Comparison of ENCODE assay signal across 23 cellular contexts in genomic region chr13:106521101-106521799, GRCh38. TPM values are rescaled to one million over a fixed set of nuclear protein-coding genes. Genes with fewer than 3 reads are reported as not detected.
DNase-seq lines count a peak whose midpoint lies in the region; ATAC-seq and TF ChIP-seq lines count a peak whose summit lies in the region.
"Had no signal": no experiment of that assay in that cellular context is flagged by ENCODE, and none has a peak within 500 bp of the region (broad histone marks: within the 10 kb centered on the region; RNA-seq: fewer than 3 reads in every experiment).

No MANE protein-coding gene starts in this region.

- peaks cover 59% of the 10 kb centered on the region for H3K4me1 Mint-ChIP-seq in progenitor cell of endocrine pancreas (ENCODE audit: low read depth)

- H3K27ac Mint-ChIP-seq in progenitor cell of endocrine pancreas: peak overlapping the region; percentile 94
- H3K27ac Mint-ChIP-seq: activated CD8-positive, alpha-beta T cell treated with anti-CD3 and anti-CD28 coated beads for 36 hours; activated naive CD8-positive, alpha-beta T cell had no signal

- peak; percentile 56 for ATAC-seq in esophagus mucosa
- no peak for ATAC-seq in GM19324 (IDR thresholded peaks at IDR 0.05; ENCODE audit: low FRiP score, unreplicated experiment)
- ATAC-seq: activated CD8-positive, alpha-beta T cell treated with anti-CD3 and anti-CD28 coated beads for 36 hours; stimulated activated naive CD8-positive, alpha-beta T cell treated with anti-CD3 and anti-CD28 coated beads, Interleukin-15, Interleukin-2, amounts not matched to agents 100 U/mL and 50 U/mL, for 24 hours had no signal

- H3K9me3 Mint-ChIP-seq in progenitor cell of endocrine pancreas (ENCODE audit: low read depth): no peaks in the 10 kb centered on the region
- H3K9me3 Mint-ChIP-seq: activated CD8-positive, alpha-beta T cell treated with anti-CD3 and anti-CD28 coated beads for 36 hours; neural crest cell had no signal

- peaks cover 5% of the 10 kb centered on the region for H3K36me3 Mint-ChIP-seq in progenitor cell of endocrine pancreas (ENCODE audit: insufficient read depth)
- H3K36me3 Mint-ChIP-seq: activated naive CD8-positive, alpha-beta T cell had no signal

- no peak overlapping the region for H3K27ac ChIP-seq in coronary artery
- H3K27ac ChIP-seq: BLaER1 treated with 17β-estradiol and CSF1 and Interleukin-3, amounts not matched to agents 10 nM and 100 nM; cardiac muscle cell; KMS-11 had no signal

- H3K27me3 Mint-ChIP-seq in progenitor cell of endocrine pancreas: no peaks in the 10 kb centered on the region

- H3K4me3 ChIP-seq in coronary artery: no peak overlapping the region
- H3K4me3 ChIP-seq: BLaER1 treated with 17β-estradiol and CSF1 and Interleukin-3, amounts not matched to agents 10 nM and 100 nM; cardiac muscle cell; uterus had no signal

- DNase-seq in NCI-H146 (lab: John Stamatoyannopoulos, UW) (peak; percentile 9), NCI-H146 treated with DMSO at 0.1 percent for 48 hours (lab: John Stamatoyannopoulos, UW; ENCODE audit: unreplicated experiment) (no peak), NCI-H69 (lab: John Stamatoyannopoulos, UW) (peak; percentile 86), progenitor cell of endocrine pancreas (ENCODE audit: low spot score, unreplicated experiment) (no peak), coronary artery (ENCODE audit: low spot score) (no peak), GM20000 (ENCODE audit: low spot score) (no peak)
- DNase-seq: activated CD8-positive, alpha-beta T cell treated with anti-CD3 and anti-CD28 coated beads for 36 hours; activated T-cell treated with anti-CD3 and anti-CD28 coated beads, Interleukin-2, amount 50 U/mL, for 48 hours; DMS 273 treated with DMSO at 0.1 percent for 48 hours; GOT3; head of caudate nucleus; mesendoderm; NCI-H524 treated with DMSO at 0.1 percent for 48 hours; stimulated activated CD4-positive, alpha-beta T cell treated with anti-CD3 and anti-CD28 coated beads, Interleukin-15, amount 100 ng/mL, for 24 hours; stimulated activated naive CD8-positive, alpha-beta T cell treated with anti-CD3 and anti-CD28 coated beads, Interleukin-15, Interleukin-2, amounts not matched to agents 100 U/mL and 50 U/mL, for 24 hours; uterus had no signal

- TF ChIP-seq CTCF in progenitor cell of endocrine pancreas (IDR thresholded peaks at IDR 0.05; ENCODE audit: unreplicated experiment): no peak
- TF ChIP-seq CTCF in coronary artery (IDR thresholded peaks at IDR 0.05): no peak
- TF ChIP-seq CTCF in GM20000 (IDR thresholded peaks at IDR 0.05; ENCODE audit: extremely low read depth, missing control alignments): no peak

- H3K4me3 Mint-ChIP-seq in progenitor cell of endocrine pancreas (ENCODE audit: low read depth): peak overlapping the region; percentile 19
- H3K4me3 Mint-ChIP-seq: activated CD8-positive, alpha-beta T cell treated with anti-CD3 and anti-CD28 coated beads for 36 hours; activated naive CD8-positive, alpha-beta T cell had no signal

RNA-seq across cellular contexts. Expression of gene EFNB2, which starts 14.2 kb away (rescaled TPM):
- total RNA-seq in esophagus mucosa: 16.8 TPM
- total RNA-seq in progenitor cell of endocrine pancreas: 44.2 and 50.8 TPM in 2 replicates

RNA-seq across cellular contexts. Expression of gene ARGLU1, which starts 46.7 kb away (rescaled TPM):
- total RNA-seq in esophagus mucosa: 27.7 TPM
- 148 and 149 TPM in 2 replicates for total RNA-seq in progenitor cell of endocrine pancreas

Comparison
In these comparisons a context has a peak if more than half of its experiments do, and no peak if none do; other contexts are left out.
1. DNase-seq: peak in NCI-H146 (single experiment) and NCI-H69 (single experiment); none in NCI-H146 treated with DMSO at 0.1 percent for 48 hours (single experiment), progenitor cell of endocrine pancreas (single experiment), coronary artery (single experiment) and GM20000 (single experiment).